In the genomic region with DNA sequence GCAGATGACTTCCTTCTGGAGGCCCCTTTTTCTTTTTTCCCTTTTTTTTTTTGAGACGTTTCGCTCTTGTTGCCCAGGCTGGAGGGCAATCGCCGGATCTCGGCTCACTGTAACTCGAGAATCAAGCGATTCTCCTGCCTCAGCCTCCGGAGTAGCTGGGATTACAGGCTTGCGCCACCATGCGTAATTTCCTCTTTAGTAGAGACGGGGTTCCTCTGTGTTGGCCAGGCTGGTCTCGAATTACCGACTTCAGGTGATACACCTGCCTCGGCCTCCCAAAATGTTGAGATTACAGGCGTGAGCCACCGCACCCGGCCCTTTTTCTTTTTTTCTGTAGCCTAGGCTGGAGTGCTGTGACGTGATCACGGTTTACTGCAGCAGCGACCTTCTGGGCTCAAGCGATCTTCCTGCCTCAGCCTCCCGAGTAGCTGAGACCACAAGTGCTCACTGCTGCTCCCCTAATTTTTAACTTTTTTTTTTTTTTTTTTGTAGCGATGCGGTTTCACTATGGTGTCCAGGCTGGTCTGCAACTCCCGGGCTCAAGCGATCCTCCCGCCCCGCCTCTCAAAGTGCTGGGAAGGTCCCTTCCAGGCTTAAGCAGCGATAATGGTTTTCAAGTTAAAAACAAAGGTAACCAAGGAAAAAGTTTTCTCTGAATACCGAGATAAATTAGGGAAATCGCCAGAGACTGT, we compare ENCODE assay signal across 8 cellular contexts. TPM values are rescaled to one million over a fixed set of nuclear protein-coding genes. Genes with fewer than 3 reads are reported as not detected.
A peak's percentile ranks its signal among the peaks of the same experiment; 100 is the strongest.
DNase-seq lines count a peak whose midpoint lies in the region; ATAC-seq and TF ChIP-seq lines count a peak whose summit lies in the region.

No MANE protein-coding gene starts in this region.

- WGBS in lung, 2 donors: 0% methylated on average over 31 of the region's 31 CpGs

- peak overlapping the region; percentile 87 to 95 for H3K27ac ChIP-seq in lung (ENCODE audit: low read depth in 1 of 2, low read length in 1 of 2)

- ATAC-seq in lung (ENCODE audit: insufficient read depth, low FRiP score) (no peak), HG02870 (IDR thresholded peaks at IDR 0.05; ENCODE audit: unreplicated experiment) (no peak)
- peak; percentile 3 for ATAC-seq in stimulated activated naive CD8-positive, alpha-beta T cell treated with anti-CD3 and anti-CD28 coated beads, Interleukin-15, Interleukin-2, amounts not matched to agents 100 U/mL and 50 U/mL, for 24 hours

- in situ Hi-C loops in G401 (cut with HindIII; ENCODE audit: low sequenced_read_pairs): no loop called here

- peaks cover 3 to 13% of the 10 kb centered on the region in 2 donors for H3K4me1 ChIP-seq in lung (ENCODE audit: control insufficient read depth in 2 of 2, insufficient read depth in 2 of 2, low read length in 2 of 2)

- H3K27me3 ChIP-seq in lung (ENCODE audit: control insufficient read depth, insufficient read depth): no peaks in the 10 kb centered on the region

- no peaks in the 10 kb centered on the region for H3K36me3 ChIP-seq in lung (ENCODE audit: control insufficient read depth in 2 of 2, insufficient read depth in 2 of 2, low read length in 2 of 2)

- TF ChIP-seq CTCF in lung (IDR thresholded peaks at IDR 0.05; ENCODE audit: control extremely low read depth, extremely low read depth): no peak

- H3K4me3 ChIP-seq in lung: peak overlapping the region; percentile 48

- peak; percentile 78 for DNase-seq in G401 (ENCODE audit: low spot score)
- peak; percentile 41 for DNase-seq in H4 (ENCODE audit: low spot score)
- peak; percentile 60 for DNase-seq in NAMALWA (ENCODE audit: low spot score)
- DNase-seq in activated CD4-positive, alpha-beta T cell treated with anti-CD3 and anti-CD28 coated beads for 48 hours: peak; percentile 48
- DNase-seq in ecto neural progenitor cell (ENCODE audit: low spot score): peak; percentile 71
- peak; percentile 37 for DNase-seq in lung (ENCODE audit: low spot score)
- peak; percentile 42 for DNase-seq in stimulated activated naive CD8-positive, alpha-beta T cell treated with anti-CD3 and anti-CD28 coated beads, Interleukin-15, Interleukin-2, amounts not matched to agents 100 U/mL and 50 U/mL, for 24 hours

- no peaks in the 10 kb centered on the region for H3K9me3 ChIP-seq in lung (ENCODE audit: control insufficient read depth in 2 of 2, insufficient read depth in 1 of 2, low read length in 1 of 2)

RNA-seq across cellular contexts. Expression of gene IST1, which starts 1.0 kb away (rescaled TPM):
- total RNA-seq in G401 (2014; rRNA removed; shearing (Covaris generic)): 162 and 187 TPM in 2 replicates
- total RNA-seq in H4 (2014; rRNA removed; shearing (Covaris generic)): 220 and 229 TPM in 2 replicates
- total RNA-seq in lung: 100 to 1,000 TPM; 150 to 236 TPM
- 100 to 1,000 TPM in 1 of 2 donors, 10 to 100 TPM in 1; 77.4 to 143 TPM for polyA plus RNA-seq in lung

RNA-seq across cellular contexts. Expression of gene ZNF821, which starts 10.4 kb away (rescaled TPM):
- total RNA-seq in G401 (2014; rRNA removed; shearing (Covaris generic)): 24.7 and 27.7 TPM in 2 replicates
- total RNA-seq in H4 (2014; rRNA removed; shearing (Covaris generic)): 5.5 and 7.0 TPM in 2 replicates
- total RNA-seq in lung: 1 to 10 TPM; 9.4 to 9.8 TPM
- polyA plus RNA-seq in lung: 1 to 10 TPM; 3.7 to 4.0 TPM

RNA-seq across cellular contexts. Expression of gene ATXN1L, which starts 48.6 kb away (rescaled TPM):
- 5.7 and 6.8 TPM in 2 replicates for total RNA-seq in G401 (2014; rRNA removed; shearing (Covaris generic))
- 8.0 and 12.6 TPM in 2 replicates for total RNA-seq in H4 (2014; rRNA removed; shearing (Covaris generic))
- 10 to 100 TPM; 25.1 to 25.7 TPM for total RNA-seq in lung
- polyA plus RNA-seq in lung: 10 to 100 TPM in 1 of 2 donors, 1 to 10 TPM in 1; 7.3 to 12.0 TPM
